In the genomic region with DNA sequence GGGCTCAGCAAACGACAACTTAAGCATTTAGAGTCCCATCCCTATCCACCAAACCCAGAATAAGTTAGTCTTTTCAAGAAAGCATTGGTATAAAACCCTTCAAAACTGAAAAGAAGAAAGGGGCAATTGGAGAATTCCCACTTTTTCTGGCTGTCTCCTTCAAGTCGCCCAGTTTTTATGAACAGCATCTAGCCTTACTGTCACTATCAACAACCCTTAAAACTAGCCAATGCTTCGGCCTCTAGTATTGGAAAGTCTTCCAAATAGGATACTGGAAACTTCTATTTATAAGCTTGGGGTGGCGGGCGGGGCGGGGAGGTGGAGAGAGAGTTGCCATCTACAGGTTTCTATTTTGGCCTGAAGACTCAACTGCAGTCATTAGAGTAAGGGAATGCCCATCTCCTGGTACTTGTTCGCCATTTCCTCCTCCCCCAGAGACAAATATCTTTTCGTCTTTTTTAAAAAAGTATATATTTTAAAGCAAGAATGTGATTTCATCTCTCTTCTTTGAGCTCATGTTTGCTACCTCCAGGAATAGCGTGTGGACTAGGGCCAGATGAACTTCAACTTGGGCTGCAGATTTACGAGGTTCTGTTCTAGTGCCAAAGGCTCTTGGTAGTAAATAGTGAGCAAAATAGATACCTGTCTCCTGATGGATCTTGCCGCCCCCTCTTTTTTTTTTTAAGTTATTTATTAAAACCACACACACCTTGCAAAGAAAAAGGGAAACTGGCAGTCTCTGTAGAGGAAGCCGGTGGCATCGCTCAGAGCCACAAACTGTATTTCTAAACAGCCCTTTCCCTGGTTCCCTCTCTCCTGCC, we compare ENCODE assay signal across 8 cellular contexts. TPM values are rescaled to one million over a fixed set of nuclear protein-coding genes. Genes with fewer than 3 reads are reported as not detected.
DNase-seq lines count a peak whose midpoint lies in the region; ATAC-seq and TF ChIP-seq lines count a peak whose summit lies in the region.

No MANE protein-coding gene starts in this region.

- TF ChIP-seq POLR2A in esophagus squamous epithelium (IDR thresholded peaks at IDR 0.05), result no peak

- CTCF ChIA-PET in activated CD4-positive, alpha-beta T cell treated with anti-CD3 and anti-CD28 coated beads for 36 hours (lab: Charles Lee), result interaction anchor here (0.6 to 1.7 kb wide), 18 partner anchors 9 to 1212 kb away, joined by 3 to 7 read pairs (median 3); no protein-coding TSS in a partner anchor

- H3K4me3 ChIP-seq in esophagus squamous epithelium (peak overlapping the region; percentile 69 to 82 (median 74)), neutrophil (ENCODE audit: low read depth in 1 of 2, low read length in 1 of 2) (peak overlapping the region; percentile 87 to 97)

- H3K36me3 Mint-ChIP-seq in activated CD4-positive, alpha-beta T cell treated with anti-CD3 and anti-CD28 coated beads for 36 hours (ENCODE audit: low read depth), result peaks cover 21% of the 10 kb centered on the region

- H3K36me3 ChIP-seq in esophagus squamous epithelium (no peaks in the 10 kb centered on the region), neutrophil (peaks cover 22% of the 10 kb centered on the region)

- H3K4me1 ChIP-seq in esophagus squamous epithelium, result peaks cover 7 to 75% (median 17%) of the 10 kb centered on the region in 3 donors
- peaks cover 53 to 61% of the 10 kb centered on the region in 2 experiments for H3K4me1 ChIP-seq in neutrophil (ENCODE audit: control insufficient read depth in 1 of 2, insufficient read depth in 1 of 2, low read depth in 1 of 2, low read length in 1 of 2)

- H3K9me3 Mint-ChIP-seq in activated CD4-positive, alpha-beta T cell treated with anti-CD3 and anti-CD28 coated beads for 36 hours (ENCODE audit: low read depth), result no peaks in the 10 kb centered on the region

- H3K27me3 ChIP-seq in esophagus squamous epithelium, result no peaks in the 10 kb centered on the region
- no peaks in the 10 kb centered on the region for H3K27me3 ChIP-seq in neutrophil

- H3K9me3 ChIP-seq in esophagus squamous epithelium (no peaks in the 10 kb centered on the region), neutrophil (no peaks in the 10 kb centered on the region)

- peak overlapping the region; percentile 96 for H3K27ac ChIP-seq in VCaP
- H3K27ac ChIP-seq in esophagus squamous epithelium, result peak overlapping the region; percentile 96 to 99 (median 98)
- peak overlapping the region; percentile 97 for H3K27ac ChIP-seq in neutrophil

- peak overlapping the region; percentile 99 for H3K27ac Mint-ChIP-seq in activated CD4-positive, alpha-beta T cell treated with anti-CD3 and anti-CD28 coated beads for 36 hours

- intact Hi-C loops in activated CD4-positive, alpha-beta T cell treated with anti-CD3 and anti-CD28 coated beads for 36 hours (cut with DNase I, micrococcal nuclease), result loop anchor here (1.0 to 10.0 kb wide), 16 partner anchors 64 to 1212 kb away; a partner anchor contains a TSS
- intact Hi-C loops in esophagus squamous epithelium (cut with DNase I), result loop anchor here (5.0 to 10.0 kb wide), 3 partner anchors 312 to 1210 kb away; no protein-coding TSS in a partner anchor

- peak overlapping the region; percentile 91 for H3K4me3 Mint-ChIP-seq in activated CD4-positive, alpha-beta T cell treated with anti-CD3 and anti-CD28 coated beads for 36 hours

- H3K27me3 Mint-ChIP-seq in activated CD4-positive, alpha-beta T cell treated with anti-CD3 and anti-CD28 coated beads for 36 hours, result no peaks in the 10 kb centered on the region

- DNase-seq in activated CD4-positive, alpha-beta T cell treated with anti-CD3 and anti-CD28 coated beads for 36 hours, result peak; percentile 57
- no peak for DNase-seq in activated CD4-positive, alpha-beta T cell treated with anti-CD3 and anti-CD28 coated beads for 48 hours
- DNase-seq in esophagus squamous epithelium (lab: John Stamatoyannopoulos, UW) (no peak), 8988T (no peak)

- ATAC-seq in activated CD4-positive, alpha-beta T cell treated with anti-CD3 and anti-CD28 coated beads for 36 hours, result no peak
- no peak for ATAC-seq in GM21786 (IDR thresholded peaks at IDR 0.05; ENCODE audit: unreplicated experiment)
- no peak for ATAC-seq in HG03196 (IDR thresholded peaks at IDR 0.05; ENCODE audit: unreplicated experiment)

- POLR2A ChIA-PET in activated CD4-positive, alpha-beta T cell treated with anti-CD3 and anti-CD28 coated beads for 36 hours (lab: Charles Lee), result interaction anchor here (0.6 to 2.4 kb wide), 20 partner anchors 15 to 1287 kb away, joined by 3 to 11 read pairs (median 4); no protein-coding TSS in a partner anchor

- 14 to 19% methylated on average over 13 of the region's 13 CpGs for WGBS in esophagus squamous epithelium, 2 donors

- peaks cover 42% of the 10 kb centered on the region for H3K4me1 Mint-ChIP-seq in activated CD4-positive, alpha-beta T cell treated with anti-CD3 and anti-CD28 coated beads for 36 hours

- TF ChIP-seq CTCF in VCaP (conservative IDR thresholded peaks at IDR 0.05) (peak; percentile 58), esophagus squamous epithelium (IDR thresholded peaks at IDR 0.05) (no peak), neutrophil (IDR thresholded peaks at IDR 0.05) (no peak)

RNA-seq across cellular contexts. Expression of a gene that starts 2.7 kb away (rescaled TPM):
- total RNA-seq in activated CD4-positive, alpha-beta T cell treated with anti-CD3 and anti-CD28 coated beads for 36 hours, result 10 to 100 TPM; 42.9 to 52.8 TPM
- 10 to 100 TPM; 30.8 to 94.4 (median 42.6) TPM for total RNA-seq in esophagus squamous epithelium

RNA-seq across cellular contexts. Expression of a gene that starts 40.2 kb away (rescaled TPM):
- not detected for total RNA-seq in activated CD4-positive, alpha-beta T cell treated with anti-CD3 and anti-CD28 coated beads for 36 hours
- total RNA-seq in esophagus squamous epithelium, result not detected
